In genomic region chr16:85514601-85515318, GRCh38 we compare ENCODE assay signal across 1 cellular context.
TF ChIP-seq lines count a peak whose summit lies in the region.

No MANE protein-coding gene starts in this region.

TF ChIP-seq in HepG2, 621 proteins besides CTCF, POLR2A, EP300 and RAD21 (continued from another document and continues in another):
- TF ChIP-seq ZSCAN29 (CRISPR knock-in tag; conservative IDR thresholded peaks at IDR 0.05) (peak; percentile 96), ARNT2 (CRISPR knock-in tag; IDR thresholded peaks at IDR 0.05; ENCODE audit: low read depth) (peak; percentile 63), ZNF430 (CRISPR knock-in tag; IDR thresholded peaks at IDR 0.05) (peak; percentile 83; the same call in 1 of the 2 replicates), ZNF609 (CRISPR knock-in tag; IDR thresholded peaks at IDR 0.05; ENCODE audit: borderline replicate concordance) (peak; percentile 96), DMAP1 (CRISPR knock-in tag; IDR thresholded peaks at IDR 0.05) (peak; percentile 96), GMEB2 (CRISPR knock-in tag; IDR thresholded peaks at IDR 0.05; ENCODE audit: low read depth) (no peak; the same call in 1 of the 2 replicates), ATM (IDR thresholded peaks at IDR 0.05; ENCODE audit: borderline replicate concordance) (no peak), MBNL3 (CRISPR knock-in tag; conservative IDR thresholded peaks at IDR 0.05) (no peak), KDM5B (CRISPR knock-in tag; IDR thresholded peaks at IDR 0.05; ENCODE audit: borderline replicate concordance) (peak; percentile 96), RAD51 (IDR thresholded peaks at IDR 0.05; ENCODE audit: borderline replicate concordance) (peak; percentile 37; the same call in 1 of the 2 replicates), KDM4B (CRISPR knock-in tag; IDR thresholded peaks at IDR 0.05) (peak; percentile 78; the same call in 1 of the 2 replicates), POLR2AphosphoS2 (IDR thresholded peaks at IDR 0.05; ENCODE audit: low read depth, low read length) (no peak), AHDC1 (CRISPR knock-in tag; IDR thresholded peaks at IDR 0.05; ENCODE audit: borderline replicate concordance) (no peak), ZNF414 (CRISPR knock-in tag; IDR thresholded peaks at IDR 0.05) (peak; percentile 94), HOXA3 (CRISPR knock-in tag; IDR thresholded peaks at IDR 0.05) (peak; percentile 96), TBP (CRISPR knock-in tag; IDR thresholded peaks at IDR 0.05) (no peak), NR0B2 (CRISPR knock-in tag; IDR thresholded peaks at IDR 0.05) (peak; percentile 94; the same call in 1 of the 2 replicates), ZNF577 (CRISPR knock-in tag; IDR thresholded peaks at IDR 0.05; ENCODE audit: borderline replicate concordance, low read depth) (no peak; the same call in 1 of the 2 replicates), ETS1 (CRISPR knock-in tag; IDR thresholded peaks at IDR 0.05) (no peak), DMTF1 (CRISPR knock-in tag; IDR thresholded peaks at IDR 0.05) (peak; percentile 82; the same call in 1 of the 2 replicates), ZBTB49 (CRISPR knock-in tag; IDR thresholded peaks at IDR 0.05; ENCODE audit: borderline replicate concordance) (0 out of 2 replicates have a peak, but pooled peaks have one; percentile 18), ZNF441 (CRISPR knock-in tag; IDR thresholded peaks at IDR 0.05; ENCODE audit: borderline replicate concordance) (peak; percentile 75; the same call in 1 of the 2 replicates), MXD3 (CRISPR knock-in tag; IDR thresholded peaks at IDR 0.05) (peak; percentile 56; the same call in 1 of the 2 replicates), NFATC3 (CRISPR knock-in tag; IDR thresholded peaks at IDR 0.05) (peak; percentile 99), ZFAT (CRISPR knock-in tag; conservative IDR thresholded peaks at IDR 0.05) (no peak), TFAP4 (IDR thresholded peaks at IDR 0.05; ENCODE audit: borderline replicate concordance, low read depth) (peak; percentile 85; the same call in 1 of the 2 replicates), KLF6 (CRISPR knock-in tag; IDR thresholded peaks at IDR 0.05) (peak; percentile 75), ZBTB20 (CRISPR knock-in tag; IDR thresholded peaks at IDR 0.05; ENCODE audit: borderline replicate concordance, low read depth) (peak; percentile 97), SMARCC2 (IDR thresholded peaks at IDR 0.05) (no peak), POGK (CRISPR knock-in tag; conservative IDR thresholded peaks at IDR 0.05) (peak; percentile 65; the same call in 1 of the 2 replicates), ZNF331 (CRISPR knock-in tag; IDR thresholded peaks at IDR 0.05) (peak; percentile 71), CCDC6 (CRISPR knock-in tag; IDR thresholded peaks at IDR 0.05) (peak; percentile 99), NFRKB (IDR thresholded peaks at IDR 0.05) (no peak)
